In genomic region chr14:22841311-22841710, GRCh38 we compare ENCODE assay signal across 1 cellular context.
TF ChIP-seq lines count a peak whose summit lies in the region.

No MANE protein-coding gene starts in this region.

TF ChIP-seq in HepG2, 621 proteins besides CTCF, POLR2A, EP300 and RAD21:
- TF ChIP-seq ZNF891 (CRISPR knock-in tag; IDR thresholded peaks at IDR 0.05) (peak; percentile 70; the same call in 1 of the 2 replicates), IKZF5 (CRISPR knock-in tag; IDR thresholded peaks at IDR 0.05) (no peak), ZNF296 (CRISPR knock-in tag; conservative IDR thresholded peaks at IDR 0.05) (peak; percentile 16; the same call in 1 of the 2 replicates), ZNF687 (CRISPR knock-in tag; IDR thresholded peaks at IDR 0.05) (0 out of 2 replicates have a peak, but pooled peaks have one; percentile 9), HES4 (CRISPR knock-in tag; IDR thresholded peaks at IDR 0.05; ENCODE audit: borderline replicate concordance) (peak; percentile 72; the same call in 1 of the 2 replicates), NRL (CRISPR knock-in tag; IDR thresholded peaks at IDR 0.05; ENCODE audit: borderline replicate concordance) (0 out of 2 replicates have a peak, but pooled peaks have one; percentile 58), CEBPZ (IDR thresholded peaks at IDR 0.05; ENCODE audit: low read length) (no peak), PAF1 (CRISPR knock-in tag; IDR thresholded peaks at IDR 0.05) (no peak), ZBTB7A (CRISPR knock-in tag; IDR thresholded peaks at IDR 0.05) (no peak), ARID5B (CRISPR knock-in tag; IDR thresholded peaks at IDR 0.05) (no peak), MAFG (CRISPR knock-in tag; IDR thresholded peaks at IDR 0.05) (no peak), NR0B2 (CRISPR knock-in tag; IDR thresholded peaks at IDR 0.05) (peak; percentile 27; the same call in 1 of the 2 replicates), ATM (IDR thresholded peaks at IDR 0.05; ENCODE audit: borderline replicate concordance) (no peak)
TF ChIP-seq in HepG2: peak in this region for 6.
